Comparison of ENCODE assay signal across 20 cellular contexts in genomic region chrX:133608406-133608805, GRCh38.
DNase-seq lines count a peak whose midpoint lies in the region; ATAC-seq, FAIRE-seq and TF ChIP-seq lines count a peak whose summit lies in the region.
"Had no signal": no experiment of that assay in that cellular context is flagged by ENCODE, and none has a peak within 500 bp of the region (broad histone marks: within the 10 kb centered on the region; RNA-seq: fewer than 3 reads in every experiment).

No MANE protein-coding gene starts in this region.

- TF ChIP-seq CTCF in OCI-LY3 (IDR thresholded peaks at IDR 0.05; ENCODE audit: low read depth, low read length) (no peak), fibroblast of lung (conservative IDR thresholded peaks at IDR 0.05 in 1 of 2, IDR thresholded peaks at IDR 0.05 in 1 of 2; ENCODE audit: low read depth in 1 of 2, low read length in 2 of 2) (no peak), gastrocnemius medialis (IDR thresholded peaks at IDR 0.05 in 4 of 5, conservative IDR thresholded peaks at IDR 0.05 in 1 of 5) (no peak)

- H3K27me3 Mint-ChIP-seq in activated T-helper 17 cell treated with anti-CD3 and anti-CD28 coated beads, Interleukin-2, amount 50 U/mL, for 72 hours, result peaks cover 4% of the 10 kb centered on the region
- peaks cover 30% of the 10 kb centered on the region for H3K27me3 Mint-ChIP-seq in activated T-cell treated with anti-CD3 and anti-CD28 coated beads, Interleukin-2, amount 50 U/mL, for 72 hours (ENCODE audit: low read depth)

- H3K36me3 ChIP-seq in OCI-LY3 (replicated peaks; ENCODE audit: low read depth, low read length) (no peaks in the 10 kb centered on the region), fibroblast of lung (ENCODE audit: control insufficient read depth, insufficient read depth, low read length) (no peaks in the 10 kb centered on the region), gastrocnemius medialis (no peaks in the 10 kb centered on the region)
- H3K36me3 ChIP-seq: BE2C, SJCRH30, tibial nerve had no signal

- no peak overlapping the region for H3K4me3 Mint-ChIP-seq in activated T-helper 17 cell treated with anti-CD3 and anti-CD28 coated beads, Interleukin-2, amount 50 U/mL, for 72 hours
- no peak overlapping the region for H3K4me3 Mint-ChIP-seq in activated T-cell treated with anti-CD3 and anti-CD28 coated beads, Interleukin-2, amount 50 U/mL, for 72 hours

- H3K4me3 ChIP-seq in OCI-LY3 (ENCODE audit: low read length) (no peak overlapping the region), fibroblast of lung (replicated peaks in 1 of 4; ENCODE audit: control extremely low read depth in 1 of 4, insufficient read depth in 1 of 4, low read depth in 3 of 4, low read length in 4 of 4) (no peak overlapping the region), gastrocnemius medialis (no peak overlapping the region)
- H3K4me3 ChIP-seq: SJCRH30, skin epidermis, tibial nerve had no signal

- H3K4me2 ChIP-seq in OCI-LY3 (ENCODE audit: low read length), result peak overlapping the region; percentile 23
- H3K4me2 ChIP-seq in fibroblast of lung (ENCODE audit: extremely low read depth, insufficient read depth, low read length), result no peak overlapping the region

- H3K79me2 ChIP-seq in OCI-LY3 (ENCODE audit: low read length) (no peaks in the 10 kb centered on the region), fibroblast of lung (ENCODE audit: control insufficient read depth, insufficient read depth, low read length) (no peaks in the 10 kb centered on the region)

- H4K20me1 ChIP-seq in OCI-LY3 (ENCODE audit: insufficient read depth, low read length) (no peaks in the 10 kb centered on the region), fibroblast of lung (ENCODE audit: control insufficient read depth, extremely low read depth, insufficient read depth, low read length) (no peaks in the 10 kb centered on the region)

- peak; percentile 60 to 87 for DNase-seq in fibroblast of lung (ENCODE audit: low read depth in 2 of 2)
- DNase-seq in sciatic nerve (ENCODE audit: low spot score), result no peak
- no peak for DNase-seq in GM12892 (ENCODE audit: insufficient read length)
- no peak for DNase-seq in activated T-cell treated with anti-CD3 and anti-CD28 coated beads, Interleukin-2, amount 50 U/mL, for 72 hours
- no peak for DNase-seq in gastrocnemius medialis
- DNase-seq: BE2C, cortex of kidney, DMS153, hypothalamus, left colon, NCI-H1436, NCI-H345, nucleus accumbens, SJCRH30 had no signal

- H3K27me3 ChIP-seq in OCI-LY3 (ENCODE audit: low read depth, low read length), result no peaks in the 10 kb centered on the region
- no peaks in the 10 kb centered on the region for H3K27me3 ChIP-seq in fibroblast of lung (ENCODE audit: control insufficient read depth, insufficient read depth, low read length)
- no peaks in the 10 kb centered on the region for H3K27me3 ChIP-seq in gastrocnemius medialis
- H3K27me3 ChIP-seq: BE2C, SJCRH30 had no signal

- H3K27ac ChIP-seq in OCI-LY3 (ENCODE audit: low read length), result no peak overlapping the region
- no peak overlapping the region for H3K27ac ChIP-seq in fibroblast of lung (ENCODE audit: insufficient read depth, low read length)
- H3K27ac ChIP-seq in gastrocnemius medialis, result no peak overlapping the region
- H3K27ac ChIP-seq: SJCRH30 had no signal

- H2AFZ ChIP-seq in OCI-LY3 (ENCODE audit: low read depth, low read length) (no peak overlapping the region), fibroblast of lung (ENCODE audit: low read length) (no peak overlapping the region)

- intact Hi-C loops in sciatic nerve (cut with DNase I) (no loop called here), gastrocnemius medialis (cut with DNase I; ENCODE audit: low total_unique reads) (no loop called here)

- peaks cover 25% of the 10 kb centered on the region for H3K4me1 ChIP-seq in OCI-LY3 (ENCODE audit: low read length)
- peaks cover 2% of the 10 kb centered on the region for H3K4me1 ChIP-seq in fibroblast of lung (ENCODE audit: control insufficient read depth, extremely low read depth, insufficient read depth, low read length)
- H3K4me1 ChIP-seq in gastrocnemius medialis, result peaks cover 3 to 4% of the 10 kb centered on the region in 2 donors
- H3K4me1 ChIP-seq: BE2C, SJCRH30, tibial nerve had no signal

- H3K9me3 Mint-ChIP-seq in activated T-helper 17 cell treated with anti-CD3 and anti-CD28 coated beads, Interleukin-2, amount 50 U/mL, for 72 hours, result no peaks in the 10 kb centered on the region
- H3K9me3 Mint-ChIP-seq in activated T-cell treated with anti-CD3 and anti-CD28 coated beads, Interleukin-2, amount 50 U/mL, for 72 hours, result peaks cover 0 to 4% of the 10 kb centered on the region in 2 donors

- H3K9me3 ChIP-seq in OCI-LY3 (ENCODE audit: insufficient read depth, low read length) (no peaks in the 10 kb centered on the region), fibroblast of lung (ENCODE audit: control insufficient read depth, insufficient read depth, low read depth, low read length) (no peaks in the 10 kb centered on the region), gastrocnemius medialis (no peaks in the 10 kb centered on the region)
- H3K9me3 ChIP-seq: BE2C, SJCRH30, tibial nerve had no signal

- in situ Hi-C loops in gastrocnemius medialis (cut with MboI; ENCODE audit: low sequenced_read_pairs in 4 of 4), result no loop called here

- no peaks in the 10 kb centered on the region for H3K36me3 Mint-ChIP-seq in activated T-helper 17 cell treated with anti-CD3 and anti-CD28 coated beads, Interleukin-2, amount 50 U/mL, for 72 hours (ENCODE audit: low read depth)
- no peaks in the 10 kb centered on the region for H3K36me3 Mint-ChIP-seq in activated T-cell treated with anti-CD3 and anti-CD28 coated beads, Interleukin-2, amount 50 U/mL, for 72 hours (ENCODE audit: insufficient read depth in 2 of 2)

- TF ChIP-seq POLR2A in GM12892 (IDR thresholded peaks at IDR 0.05; ENCODE audit: low read depth, low read length) (no peak), gastrocnemius medialis (IDR thresholded peaks at IDR 0.05) (no peak)

- H3K9ac ChIP-seq in OCI-LY3 (ENCODE audit: low read length) (no peak overlapping the region), fibroblast of lung (ENCODE audit: insufficient read depth, low read length) (no peak overlapping the region)

- H3K4me1 Mint-ChIP-seq in activated T-helper 17 cell treated with anti-CD3 and anti-CD28 coated beads, Interleukin-2, amount 50 U/mL, for 72 hours, result no peaks in the 10 kb centered on the region
- H3K4me1 Mint-ChIP-seq in activated T-cell treated with anti-CD3 and anti-CD28 coated beads, Interleukin-2, amount 50 U/mL, for 72 hours (ENCODE audit: low read depth), result no peaks in the 10 kb centered on the region

- ATAC-seq in GM19351 (IDR thresholded peaks at IDR 0.05; ENCODE audit: unreplicated experiment), result peak; percentile 45
- peak; percentile 27 for ATAC-seq in sciatic nerve
- no peak for ATAC-seq in activated T-helper 17 cell treated with anti-CD3 and anti-CD28 coated beads, Interleukin-2, amount 50 U/mL, for 72 hours (replicated peaks)
- ATAC-seq in activated T-cell treated with anti-CD3 and anti-CD28 coated beads, Interleukin-2, amount 50 U/mL, for 72 hours (replicated peaks in 1 of 2), result no peak
- ATAC-seq in gastrocnemius medialis, result no peak
- ATAC-seq: activated CD4-positive, CD25-positive, alpha-beta regulatory T cell treated with anti-CD3 and anti-CD28 coated beads, Interleukin-2, amount 50 U/mL, for 24 hours; left colon had no signal

- FAIRE-seq in GM12892 (lab: Jason Lieb, UNC), result no peak

- no peak overlapping the region for H3K27ac Mint-ChIP-seq in activated T-helper 17 cell treated with anti-CD3 and anti-CD28 coated beads, Interleukin-2, amount 50 U/mL, for 72 hours
- no peak overlapping the region for H3K27ac Mint-ChIP-seq in activated T-cell treated with anti-CD3 and anti-CD28 coated beads, Interleukin-2, amount 50 U/mL, for 72 hours

Comparison
In these comparisons a context has a peak if more than half of its experiments do, and no peak if none do; other contexts are left out.
1. ATAC-seq: peak in GM19351 (single experiment) and sciatic nerve (single experiment); none in activated T-helper 17 cell treated with anti-CD3 and anti-CD28 coated beads, Interleukin-2, amount 50 U/mL, for 72 hours (single experiment), activated T-cell treated with anti-CD3 and anti-CD28 coated beads, Interleukin-2, amount 50 U/mL, for 72 hours (0 of 2) and gastrocnemius medialis (0 of 2).
2. DNase-seq: peak in fibroblast of lung (2 of 2); none in sciatic nerve (single experiment), GM12892 (single experiment), activated T-cell treated with anti-CD3 and anti-CD28 coated beads, Interleukin-2, amount 50 U/mL, for 72 hours (0 of 2) and gastrocnemius medialis (0 of 2).